Comparison of ENCODE assay signal across 10 cellular contexts in the genomic region with DNA sequence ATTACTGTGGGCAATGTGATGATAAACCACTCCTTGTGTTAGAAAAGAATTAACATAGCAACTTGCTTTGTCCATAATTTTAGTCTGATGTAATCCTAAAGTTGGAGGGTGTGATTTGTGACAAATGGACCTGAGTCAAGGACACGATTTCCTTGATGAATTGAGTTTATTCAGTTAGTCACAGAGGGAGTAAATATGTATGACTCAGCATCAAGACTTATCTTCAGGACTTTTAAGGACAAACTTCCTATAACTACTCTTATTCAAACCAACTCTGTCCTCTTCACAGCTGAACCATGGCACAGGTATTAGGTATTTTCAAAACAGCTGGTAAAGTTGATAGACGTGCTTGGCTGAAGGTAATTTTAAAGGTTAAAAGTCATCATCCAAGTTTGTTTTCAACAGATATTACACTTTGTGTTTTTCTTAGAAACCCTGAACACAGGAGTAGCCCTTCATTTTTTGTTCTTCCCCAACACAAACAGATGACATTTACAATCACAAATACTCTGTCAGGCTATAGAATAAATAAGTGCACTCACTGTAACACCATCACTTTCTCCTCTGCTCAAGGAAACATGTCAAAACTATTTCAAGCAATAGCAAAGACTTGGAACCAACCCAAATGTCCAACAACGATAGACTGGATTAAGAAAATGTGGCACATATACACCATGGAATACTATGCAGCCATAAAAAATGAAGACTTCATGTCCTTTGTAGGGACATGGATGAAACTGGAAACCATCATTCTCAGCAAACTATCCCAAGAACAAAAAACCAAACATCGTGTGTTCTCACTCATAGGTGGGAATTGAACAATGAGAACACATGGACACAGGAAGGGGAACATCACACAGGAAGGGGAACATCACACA. TPM values are rescaled to one million over a fixed set of nuclear protein-coding genes. Genes with fewer than 3 reads are reported as not detected.
A peak's percentile ranks its signal among the peaks of the same experiment; 100 is the strongest.
DNase-seq lines count a peak whose midpoint lies in the region; ATAC-seq and TF ChIP-seq lines count a peak whose summit lies in the region.
"Had no signal": no experiment of that assay in that cellular context is flagged by ENCODE, and none has a peak within 500 bp of the region (broad histone marks: within the 10 kb centered on the region; RNA-seq: fewer than 3 reads in every experiment).

No MANE protein-coding gene starts in this region.

- H3K18ac ChIP-seq in trophoblast cell (ENCODE audit: low read length), result no peak overlapping the region

- H3K4me2 ChIP-seq in SU-DHL-6 (ENCODE audit: low read depth, low read length, poor library complexity, severe bottlenecking) (peak overlapping the region; percentile 49), trophoblast cell (ENCODE audit: low read length) (no peak overlapping the region)

- H3K79me1 ChIP-seq in trophoblast cell (ENCODE audit: low read length), result no peaks in the 10 kb centered on the region

- H3K4me1 Mint-ChIP-seq in activated CD4-positive, alpha-beta T cell treated with anti-CD3 and anti-CD28 coated beads, Interleukin-2, amount 10 ng/mL, durations not matched to agents 24 days and 14 days, result peaks cover 49% of the 10 kb centered on the region
- peaks cover 60% of the 10 kb centered on the region for H3K4me1 Mint-ChIP-seq in stimulated activated effector memory CD8-positive, alpha-beta T cell treated with anti-CD3 and anti-CD28 coated beads, Interleukin-12 subunit alpha, Interleukin-12 subunit beta, amount 100 ng/mL, for 72 hours

- no peak overlapping the region for H3K4ac ChIP-seq in trophoblast cell (ENCODE audit: low read depth, low read length)

- H3K4me1 ChIP-seq in gastroesophageal sphincter (peaks cover 0 to 28% (median 5%) of the 10 kb centered on the region in 3 donors), trophoblast cell (ENCODE audit: control insufficient read depth in 1 of 2, insufficient read depth in 2 of 2, low read length in 2 of 2) (no peaks in the 10 kb centered on the region)
- H3K4me1 ChIP-seq: uterus had no signal

- H2AFZ ChIP-seq in SU-DHL-6 (ENCODE audit: low read depth, low read length, severe bottlenecking) (no peak overlapping the region), trophoblast cell (ENCODE audit: insufficient read depth, low read length, poor library complexity) (no peak overlapping the region)

- no peak overlapping the region for H4K91ac ChIP-seq in trophoblast cell (ENCODE audit: low read depth, low read length)

- no peak for TF ChIP-seq POLR2A in gastroesophageal sphincter (IDR thresholded peaks at IDR 0.05)

- no peak overlapping the region for H4K8ac ChIP-seq in trophoblast cell (ENCODE audit: low read depth, low read length)

- H3K4me3 ChIP-seq in SU-DHL-6 (ENCODE audit: insufficient read depth, low read length, poor library complexity, severe bottlenecking), result no peak overlapping the region
- H3K4me3 ChIP-seq in gastroesophageal sphincter, result no peak overlapping the region
- H3K4me3 ChIP-seq in trophoblast cell (ENCODE audit: low read depth, low read length), result no peak overlapping the region
- H3K4me3 ChIP-seq: uterus had no signal

- H2BK120ac ChIP-seq in trophoblast cell (ENCODE audit: insufficient read depth, low read length, poor library complexity), result no peak overlapping the region

- no peak for DNase-seq in activated CD4-positive, alpha-beta T cell treated with anti-CD3 and anti-CD28 coated beads, Interleukin-2, amount 10 ng/mL, durations not matched to agents 24 days and 14 days
- DNase-seq in activated CD4-positive, alpha-beta T cell treated with anti-CD3 and anti-CD28 coated beads for 1 hour, result no peak
- no peak for DNase-seq in stimulated activated effector memory CD8-positive, alpha-beta T cell treated with anti-CD3 and anti-CD28 coated beads, Interleukin-12 subunit alpha, Interleukin-12 subunit beta, amount 100 ng/mL, for 72 hours (ENCODE audit: low spot score in 2 of 2)
- DNase-seq in trophoblast cell (no peak), caudate nucleus (lab: John Stamatoyannopoulos, UW) (no peak), NCI-H774 (lab: John Stamatoyannopoulos, UW) (no peak)
- DNase-seq: AML-193, uterus had no signal

- peak; percentile 48 for ATAC-seq in gastroesophageal sphincter
- ATAC-seq in stimulated activated effector memory CD8-positive, alpha-beta T cell treated with anti-CD3 and anti-CD28 coated beads, Interleukin-12 subunit alpha, Interleukin-12 subunit beta, amount 100 ng/mL, for 72 hours, result no peak

- peaks cover 21% of the 10 kb centered on the region for H3K9me3 Mint-ChIP-seq in activated CD4-positive, alpha-beta T cell treated with anti-CD3 and anti-CD28 coated beads, Interleukin-2, amount 10 ng/mL, durations not matched to agents 24 days and 14 days
- no peaks in the 10 kb centered on the region for H3K9me3 Mint-ChIP-seq in stimulated activated effector memory CD8-positive, alpha-beta T cell treated with anti-CD3 and anti-CD28 coated beads, Interleukin-12 subunit alpha, Interleukin-12 subunit beta, amount 100 ng/mL, for 72 hours

- peaks cover 38% of the 10 kb centered on the region for H3K36me3 Mint-ChIP-seq in activated CD4-positive, alpha-beta T cell treated with anti-CD3 and anti-CD28 coated beads, Interleukin-2, amount 10 ng/mL, durations not matched to agents 24 days and 14 days (ENCODE audit: low read depth)
- peaks cover 6% of the 10 kb centered on the region for H3K36me3 Mint-ChIP-seq in stimulated activated effector memory CD8-positive, alpha-beta T cell treated with anti-CD3 and anti-CD28 coated beads, Interleukin-12 subunit alpha, Interleukin-12 subunit beta, amount 100 ng/mL, for 72 hours

- H3F3A ChIP-seq in SU-DHL-6 (ENCODE audit: insufficient read depth), result peaks cover 71% of the 10 kb centered on the region

- H3K4me3 Mint-ChIP-seq in activated CD4-positive, alpha-beta T cell treated with anti-CD3 and anti-CD28 coated beads, Interleukin-2, amount 10 ng/mL, durations not matched to agents 24 days and 14 days, result no peak overlapping the region
- H3K4me3 Mint-ChIP-seq in stimulated activated effector memory CD8-positive, alpha-beta T cell treated with anti-CD3 and anti-CD28 coated beads, Interleukin-12 subunit alpha, Interleukin-12 subunit beta, amount 100 ng/mL, for 72 hours, result no peak overlapping the region

- no peak overlapping the region for H2BK5ac ChIP-seq in trophoblast cell (ENCODE audit: low read depth, low read length, poor library complexity)

- H3K36me3 ChIP-seq in SU-DHL-6 (ENCODE audit: low read length) (peaks cover 55% of the 10 kb centered on the region), gastroesophageal sphincter (no peaks in the 10 kb centered on the region), trophoblast cell (ENCODE audit: control insufficient read depth in 1 of 2, insufficient read depth in 2 of 2, low read length in 2 of 2) (no peaks in the 10 kb centered on the region)
- H3K36me3 ChIP-seq: uterus had no signal

- H3K9me2 ChIP-seq in SU-DHL-6 (replicated peaks; ENCODE audit: insufficient read depth, low read length), result no peaks in the 10 kb centered on the region

- H4K20me1 ChIP-seq in SU-DHL-6 (ENCODE audit: low read depth, low read length), result no peaks in the 10 kb centered on the region

- TF ChIP-seq CTCF in SU-DHL-6 (IDR thresholded peaks at IDR 0.05; ENCODE audit: insufficient read depth, low read length, poor library complexity, severe bottlenecking) (no peak), gastroesophageal sphincter (IDR thresholded peaks at IDR 0.05) (no peak)

- H3K27me3 ChIP-seq in SU-DHL-6 (ENCODE audit: low read length), result no peaks in the 10 kb centered on the region
- no peaks in the 10 kb centered on the region for H3K27me3 ChIP-seq in gastroesophageal sphincter
- H3K27me3 ChIP-seq in trophoblast cell (ENCODE audit: insufficient read depth, low read length), result no peaks in the 10 kb centered on the region
- H3K27me3 ChIP-seq: uterus had no signal

- no peak overlapping the region for H4K12ac ChIP-seq in trophoblast cell (ENCODE audit: low read depth, low read length)

- H3K27ac ChIP-seq in SU-DHL-6 (ENCODE audit: low read depth, low read length) (peak overlapping the region; percentile 93), gastroesophageal sphincter (no peak overlapping the region), trophoblast cell (ENCODE audit: low read depth, low read length) (no peak overlapping the region), caudate nucleus (ENCODE audit: low read depth, low read length) (no peak overlapping the region)
- H3K27ac ChIP-seq: uterus had no signal

- H3K9me3 ChIP-seq in SU-DHL-6 (ENCODE audit: insufficient read depth, low read length) (peaks cover 35% of the 10 kb centered on the region; the same call in 1 of the 2 replicates), gastroesophageal sphincter (no peaks in the 10 kb centered on the region), trophoblast cell (ENCODE audit: insufficient read depth, low read depth, low read length) (no peaks in the 10 kb centered on the region)
- H3K9me3 ChIP-seq: uterus had no signal

- peak overlapping the region; percentile 70 for H3K27ac Mint-ChIP-seq in activated CD4-positive, alpha-beta T cell treated with anti-CD3 and anti-CD28 coated beads, Interleukin-2, amount 10 ng/mL, durations not matched to agents 24 days and 14 days
- H3K27ac Mint-ChIP-seq in stimulated activated effector memory CD8-positive, alpha-beta T cell treated with anti-CD3 and anti-CD28 coated beads, Interleukin-12 subunit alpha, Interleukin-12 subunit beta, amount 100 ng/mL, for 72 hours, result peak overlapping the region; percentile 29

- intact Hi-C loops in activated CD4-positive, alpha-beta T cell treated with anti-CD3 and anti-CD28 coated beads, Interleukin-2, amount 10 ng/mL, durations not matched to agents 24 days and 14 days (cut with micrococcal nuclease), result no loop called here

- no peak overlapping the region for H3K14ac ChIP-seq in trophoblast cell (ENCODE audit: low read length)

- no peak overlapping the region for H3K9ac ChIP-seq in SU-DHL-6 (ENCODE audit: low read length)
- no peak overlapping the region for H3K9ac ChIP-seq in trophoblast cell (ENCODE audit: low read length)

- H3K27me3 Mint-ChIP-seq in activated CD4-positive, alpha-beta T cell treated with anti-CD3 and anti-CD28 coated beads, Interleukin-2, amount 10 ng/mL, durations not matched to agents 24 days and 14 days, result no peaks in the 10 kb centered on the region

- H2AK5ac ChIP-seq in trophoblast cell (ENCODE audit: low read length), result no peak overlapping the region

- no peak overlapping the region for H3K23ac ChIP-seq in trophoblast cell (ENCODE audit: low read length)

- no peak overlapping the region for H2BK12ac ChIP-seq in trophoblast cell (ENCODE audit: low read length)

- WGBS in gastroesophageal sphincter (ENCODE audit: low coverage in 1 of 2), 2 donors, result 38 to 47% methylated on average over 3 to 4 of the region's 4 CpGs
- no CpG with 5 or more reads among the region's 4 CpGs for WGBS in trophoblast cell (ENCODE audit: extremely low coverage, insufficient coverage, insufficient read length)

- H3K79me2 ChIP-seq in SU-DHL-6 (ENCODE audit: insufficient read depth, low read length), result peaks cover 93% of the 10 kb centered on the region
- H3K79me2 ChIP-seq in trophoblast cell (ENCODE audit: control insufficient read depth, insufficient read depth, low read length, poor library complexity), result no peaks in the 10 kb centered on the region

- no peak for TF ChIP-seq EP300 in gastroesophageal sphincter (IDR thresholded peaks at IDR 0.05)

RNA-seq across cellular contexts. Expression of gene COA1, which starts 54.5 kb away (rescaled TPM):
- total RNA-seq in activated CD4-positive, alpha-beta T cell treated with anti-CD3 and anti-CD28 coated beads, Interleukin-2, amount 10 ng/mL, durations not matched to agents 24 days and 14 days, result 79.0 and 79.3 TPM in 2 replicates
- total RNA-seq in gastroesophageal sphincter, result 10 to 100 TPM; 20.6 to 48.9 (median 33.2) TPM
- 53.7 and 54.7 TPM in 2 replicates for polyA plus RNA-seq in trophoblast cell (2013)
